In the genomic region with DNA sequence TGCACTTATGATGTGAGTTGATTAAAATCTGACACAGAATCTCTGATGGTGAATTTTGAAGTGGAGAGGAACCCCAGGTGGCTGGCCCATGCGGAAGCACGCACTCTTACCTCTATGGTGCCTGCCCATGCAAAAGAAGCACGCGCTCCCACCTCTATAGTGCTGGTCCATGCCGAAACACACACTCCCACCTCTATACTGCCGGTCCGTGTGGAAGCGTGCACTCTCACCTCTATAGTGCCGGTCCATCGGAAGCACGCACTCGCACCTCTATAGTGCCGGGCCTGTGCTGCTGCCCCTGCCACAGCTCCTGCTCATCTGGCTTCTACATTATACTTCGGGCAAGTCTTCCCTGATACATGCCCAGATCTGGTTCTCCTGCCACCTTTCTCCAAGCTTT, we compare ENCODE assay signal across 1 cellular context.
TF ChIP-seq lines count a peak whose summit lies in the region.

No MANE protein-coding gene starts in this region.

TF ChIP-seq in GM23338, 12 proteins besides CTCF, POLR2A, EP300 and RAD21 (continued from another document):
- TF ChIP-seq, protein P1, sequence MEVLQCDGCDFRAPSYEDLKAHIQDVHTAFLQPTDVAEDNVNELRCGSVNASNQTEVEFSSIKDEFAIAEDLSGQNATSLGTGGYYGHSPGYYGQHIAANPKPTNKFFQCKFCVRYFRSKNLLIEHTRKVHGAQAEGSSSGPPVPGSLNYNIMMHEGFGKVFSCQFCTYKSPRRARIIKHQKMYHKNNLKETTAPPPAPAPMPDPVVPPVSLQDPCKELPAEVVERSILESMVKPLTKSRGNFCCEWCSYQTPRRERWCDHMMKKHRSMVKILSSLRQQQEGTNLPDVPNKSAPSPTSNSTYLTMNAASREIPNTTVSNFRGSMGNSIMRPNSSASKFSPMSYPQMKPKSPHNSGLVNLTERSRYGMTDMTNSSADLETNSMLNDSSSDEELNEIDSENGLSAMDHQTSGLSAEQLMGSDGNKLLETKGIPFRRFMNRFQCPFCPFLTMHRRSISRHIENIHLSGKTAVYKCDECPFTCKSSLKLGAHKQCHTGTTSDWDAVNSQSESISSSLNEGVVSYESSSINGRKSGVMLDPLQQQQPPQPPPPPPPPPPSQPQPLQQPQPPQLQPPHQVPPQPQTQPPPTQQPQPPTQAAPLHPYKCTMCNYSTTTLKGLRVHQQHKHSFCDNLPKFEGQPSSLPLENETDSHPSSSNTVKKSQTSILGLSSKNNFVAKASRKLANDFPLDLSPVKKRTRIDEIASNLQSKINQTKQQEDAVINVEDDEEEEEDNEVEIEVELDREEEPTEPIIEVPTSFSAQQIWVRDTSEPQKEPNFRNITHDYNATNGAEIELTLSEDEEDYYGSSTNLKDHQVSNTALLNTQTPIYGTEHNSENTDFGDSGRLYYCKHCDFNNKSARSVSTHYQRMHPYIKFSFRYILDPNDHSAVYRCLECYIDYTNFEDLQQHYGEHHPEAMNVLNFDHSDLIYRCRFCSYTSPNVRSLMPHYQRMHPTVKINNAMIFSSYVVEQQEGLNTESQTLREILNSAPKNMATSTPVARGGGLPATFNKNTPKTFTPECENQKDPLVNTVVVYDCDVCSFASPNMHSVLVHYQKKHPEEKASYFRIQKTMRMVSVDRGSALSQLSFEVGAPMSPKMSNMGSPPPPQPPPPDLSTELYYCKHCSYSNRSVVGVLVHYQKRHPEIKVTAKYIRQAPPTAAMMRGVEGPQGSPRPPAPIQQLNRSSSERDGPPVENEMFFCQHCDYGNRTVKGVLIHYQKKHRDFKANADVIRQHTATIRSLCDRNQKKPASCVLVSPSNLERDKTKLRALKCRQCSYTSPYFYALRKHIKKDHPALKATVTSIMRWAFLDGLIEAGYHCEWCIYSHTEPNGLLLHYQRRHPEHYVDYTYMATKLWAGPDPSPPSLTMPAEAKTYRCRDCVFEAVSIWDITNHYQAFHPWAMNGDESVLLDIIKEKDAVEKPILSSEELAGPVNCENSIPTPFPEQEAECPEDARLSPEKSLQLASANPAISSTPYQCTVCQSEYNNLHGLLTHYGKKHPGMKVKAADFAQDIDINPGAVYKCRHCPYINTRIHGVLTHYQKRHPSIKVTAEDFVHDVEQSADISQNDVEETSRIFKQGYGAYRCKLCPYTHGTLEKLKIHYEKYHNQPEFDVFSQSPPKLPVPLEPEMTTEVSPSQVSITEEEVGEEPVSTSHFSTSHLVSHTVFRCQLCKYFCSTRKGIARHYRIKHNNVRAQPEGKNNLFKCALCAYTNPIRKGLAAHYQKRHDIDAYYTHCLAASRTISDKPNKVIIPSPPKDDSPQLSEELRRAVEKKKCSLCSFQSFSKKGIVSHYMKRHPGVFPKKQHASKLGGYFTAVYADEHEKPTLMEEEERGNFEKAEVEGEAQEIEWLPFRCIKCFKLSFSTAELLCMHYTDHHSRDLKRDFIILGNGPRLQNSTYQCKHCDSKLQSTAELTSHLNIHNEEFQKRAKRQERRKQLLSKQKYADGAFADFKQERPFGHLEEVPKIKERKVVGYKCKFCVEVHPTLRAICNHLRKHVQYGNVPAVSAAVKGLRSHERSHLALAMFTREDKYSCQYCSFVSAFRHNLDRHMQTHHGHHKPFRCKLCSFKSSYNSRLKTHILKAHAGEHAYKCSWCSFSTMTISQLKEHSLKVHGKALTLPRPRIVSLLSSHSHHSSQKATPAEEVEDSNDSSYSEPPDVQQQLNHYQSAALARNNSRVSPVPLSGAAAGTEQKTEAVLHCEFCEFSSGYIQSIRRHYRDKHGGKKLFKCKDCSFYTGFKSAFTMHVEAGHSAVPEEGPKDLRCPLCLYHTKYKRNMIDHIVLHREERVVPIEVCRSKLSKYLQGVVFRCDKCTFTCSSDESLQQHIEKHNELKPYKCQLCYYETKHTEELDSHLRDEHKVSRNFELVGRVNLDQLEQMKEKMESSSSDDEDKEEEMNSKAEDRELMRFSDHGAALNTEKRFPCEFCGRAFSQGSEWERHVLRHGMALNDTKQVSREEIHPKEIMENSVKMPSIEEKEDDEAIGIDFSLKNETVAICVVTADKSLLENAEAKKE (CRISPR knock-in tag; IDR thresholded peaks at IDR 0.05), result no peak
- TF ChIP-seq EZH2phosphoT487 (IDR thresholded peaks at IDR 0.05; ENCODE audit: unreplicated experiment) (no peak), STAT1 (IDR thresholded peaks at IDR 0.05; ENCODE audit: unreplicated experiment) (no peak), REST (IDR thresholded peaks at IDR 0.05; ENCODE audit: unreplicated experiment) (no peak), ZNF114 (CRISPR knock-in tag; IDR thresholded peaks at IDR 0.05) (no peak), NANOG (IDR thresholded peaks at IDR 0.05; ENCODE audit: borderline replicate concordance) (no peak), EZH2 (IDR thresholded peaks at IDR 0.05; ENCODE audit: low read depth, unreplicated experiment) (no peak), CREB1 (CRISPR knock-in tag; IDR thresholded peaks at IDR 0.05; ENCODE audit: low read depth) (no peak)
- TF ChIP-seq, protein P2, sequence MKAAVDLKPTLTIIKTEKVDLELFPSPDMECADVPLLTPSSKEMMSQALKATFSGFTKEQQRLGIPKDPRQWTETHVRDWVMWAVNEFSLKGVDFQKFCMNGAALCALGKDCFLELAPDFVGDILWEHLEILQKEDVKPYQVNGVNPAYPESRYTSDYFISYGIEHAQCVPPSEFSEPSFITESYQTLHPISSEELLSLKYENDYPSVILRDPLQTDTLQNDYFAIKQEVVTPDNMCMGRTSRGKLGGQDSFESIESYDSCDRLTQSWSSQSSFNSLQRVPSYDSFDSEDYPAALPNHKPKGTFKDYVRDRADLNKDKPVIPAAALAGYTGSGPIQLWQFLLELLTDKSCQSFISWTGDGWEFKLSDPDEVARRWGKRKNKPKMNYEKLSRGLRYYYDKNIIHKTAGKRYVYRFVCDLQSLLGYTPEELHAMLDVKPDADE (IDR thresholded peaks at IDR 0.05), result no peak
